8 cellular contexts compared by ENCODE assay signal in the genomic region with DNA sequence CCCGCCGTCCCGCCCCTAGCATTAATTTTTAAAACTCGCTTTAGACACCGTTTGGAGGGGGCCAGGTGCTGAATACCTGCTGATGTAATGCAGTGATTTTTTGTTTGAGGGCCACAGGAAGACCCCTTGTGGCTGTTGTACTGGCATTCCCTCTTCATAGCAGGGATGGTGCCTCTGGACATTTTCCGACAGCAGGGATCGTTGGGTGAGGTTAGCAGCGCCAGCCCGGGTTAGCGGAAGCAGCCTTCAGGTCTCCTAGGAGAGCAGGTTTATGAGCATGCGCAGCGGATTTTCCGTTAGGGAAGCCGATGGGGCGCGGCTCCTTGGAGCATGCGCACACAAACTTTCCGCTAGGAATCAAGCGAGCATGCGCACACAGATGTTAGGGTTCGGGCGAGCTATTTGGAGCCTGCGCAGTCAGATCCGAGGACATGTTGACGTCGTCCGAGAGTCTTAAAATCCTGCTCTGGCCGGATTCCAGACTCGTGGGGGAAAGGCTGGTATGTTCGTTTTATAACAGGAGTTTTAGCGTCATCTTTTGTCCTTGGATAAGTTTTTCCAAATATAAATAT. TPM values are rescaled to one million over a fixed set of nuclear protein-coding genes. Genes with fewer than 3 reads are reported as not detected.
DNase-seq lines count a peak whose midpoint lies in the region; ATAC-seq and TF ChIP-seq lines count a peak whose summit lies in the region.

No MANE protein-coding gene starts in this region.

- peaks cover 9% of the 10 kb centered on the region for H3K36me3 ChIP-seq in CD4-positive, alpha-beta memory T cell (ENCODE audit: insufficient read depth, low read length)

- CTCF ChIA-PET in CD4-positive, alpha-beta memory T cell (lab: Charles Lee; ENCODE audit: partially characterized antibody): interaction anchor here (1.5 to 2.4 kb wide), 2 partner anchors 9 to 33 kb away, joined by 5 to 8 read pairs; no protein-coding TSS in a partner anchor

- H3K4me3 Mint-ChIP-seq in CD4-positive, alpha-beta memory T cell: peak overlapping the region; percentile 91 to 97 (median 95)
- peak overlapping the region; percentile 88 for H3K4me3 Mint-ChIP-seq in neural crest cell
- peak overlapping the region; percentile 94 to 95 for H3K4me3 Mint-ChIP-seq in stimulated activated naive CD8-positive, alpha-beta T cell treated with anti-CD3 and anti-CD28 coated beads, Interleukin-15, amount 100 ng/mL, for 72 hours

- peak; percentile 28 for TF ChIP-seq CTCF in neural crest cell (conservative IDR thresholded peaks at IDR 0.05)

- H3K27ac ChIP-seq in CD4-positive, alpha-beta memory T cell (ENCODE audit: low read depth, low read length): peak overlapping the region; percentile 55

- peak; percentile 93 for TF ChIP-seq POLR2A in Raji (IDR thresholded peaks at IDR 0.05; ENCODE audit: insufficient read depth, low read depth, low read length)

- peaks cover 0 to 4% (median 0%) of the 10 kb centered on the region in 8 donors for H3K9me3 Mint-ChIP-seq in CD4-positive, alpha-beta memory T cell
- H3K9me3 Mint-ChIP-seq in neural crest cell: peaks cover 4% of the 10 kb centered on the region
- no peaks in the 10 kb centered on the region for H3K9me3 Mint-ChIP-seq in stimulated activated naive CD8-positive, alpha-beta T cell treated with anti-CD3 and anti-CD28 coated beads, Interleukin-15, amount 100 ng/mL, for 72 hours

- H3K27ac Mint-ChIP-seq in CD4-positive, alpha-beta memory T cell: peak overlapping the region; percentile 86 to 98 (median 97)
- H3K27ac Mint-ChIP-seq in neural crest cell (ENCODE audit: unreplicated experiment): peak overlapping the region; percentile 93
- H3K27ac Mint-ChIP-seq in stimulated activated naive CD8-positive, alpha-beta T cell treated with anti-CD3 and anti-CD28 coated beads, Interleukin-15, amount 100 ng/mL, for 72 hours: peak overlapping the region; percentile 99

- peak; percentile 84 for ATAC-seq in GM19468 (IDR thresholded peaks at IDR 0.05; ENCODE audit: extremely low read depth, unreplicated experiment)
- ATAC-seq in stimulated activated naive CD8-positive, alpha-beta T cell treated with anti-CD3 and anti-CD28 coated beads, Interleukin-15, amount 100 ng/mL, for 72 hours: peak; percentile 98

- H3K9me3 ChIP-seq in CD4-positive, alpha-beta memory T cell (ENCODE audit: control insufficient read depth in 1 of 2, low read length in 2 of 2): no peaks in the 10 kb centered on the region

- H3K4me3 ChIP-seq in CD4-positive, alpha-beta memory T cell (ENCODE audit: low read length in 2 of 2): peak overlapping the region; percentile 85 to 90

- no peaks in the 10 kb centered on the region for H3K27me3 Mint-ChIP-seq in CD4-positive, alpha-beta memory T cell
- no peaks in the 10 kb centered on the region for H3K27me3 Mint-ChIP-seq in neural crest cell (ENCODE audit: low read depth)
- H3K27me3 Mint-ChIP-seq in stimulated activated naive CD8-positive, alpha-beta T cell treated with anti-CD3 and anti-CD28 coated beads, Interleukin-15, amount 100 ng/mL, for 72 hours: no peaks in the 10 kb centered on the region

- DNase-seq in CD4-positive, alpha-beta memory T cell: peak; percentile 88 to 90 (median 90)
- DNase-seq in HS-5 (ENCODE audit: low read depth) (peak; percentile 95), foreskin melanocyte (peak; percentile 93), neural crest cell (ENCODE audit: low read depth, low spot score) (peak; percentile 96)
- peak; percentile 92 for DNase-seq in activated naive CD4-positive, alpha-beta T cell treated with Interleukin-2 at 50 U/mL for 16 hours
- DNase-seq in stimulated activated naive CD8-positive, alpha-beta T cell treated with anti-CD3 and anti-CD28 coated beads, Interleukin-15, amount 100 ng/mL, for 72 hours: peak; percentile 88 to 95

- peaks cover 6 to 11% (median 9%) of the 10 kb centered on the region in 4 donors for H3K4me1 Mint-ChIP-seq in CD4-positive, alpha-beta memory T cell
- H3K4me1 Mint-ChIP-seq in neural crest cell: peaks cover 6% of the 10 kb centered on the region
- H3K4me1 Mint-ChIP-seq in stimulated activated naive CD8-positive, alpha-beta T cell treated with anti-CD3 and anti-CD28 coated beads, Interleukin-15, amount 100 ng/mL, for 72 hours: peaks cover 14% of the 10 kb centered on the region

- H3K27me3 ChIP-seq in CD4-positive, alpha-beta memory T cell (ENCODE audit: insufficient read depth, low read length): no peaks in the 10 kb centered on the region

- intact Hi-C loops in CD4-positive, alpha-beta memory T cell (cut with micrococcal nuclease): loop anchor here (1.0 to 10.0 kb wide), 4 partner anchors 33 to 337 kb away; a partner anchor contains a TSS

- H3K36me3 Mint-ChIP-seq in CD4-positive, alpha-beta memory T cell: peaks cover 15 to 19% of the 10 kb centered on the region in 2 donors
- H3K36me3 Mint-ChIP-seq in neural crest cell (ENCODE audit: low read depth): peaks cover 11% of the 10 kb centered on the region

- POLR2A ChIA-PET in CD4-positive, alpha-beta memory T cell (lab: Charles Lee; ENCODE audit: partially characterized antibody): interaction anchor here (0.9 to 4.2 kb wide), 7 partner anchors 8 to 392 kb away, joined by 3 to 67 read pairs (median 4); a partner anchor contains a TSS

- peaks cover 10% of the 10 kb centered on the region for H3K4me1 ChIP-seq in CD4-positive, alpha-beta memory T cell (ENCODE audit: insufficient read depth, low read length)

RNA-seq across cellular contexts. Expression of a gene that starts 17.2 kb away (rescaled TPM):
- 10 to 100 TPM; 18.3 to 19.3 TPM for total RNA-seq in CD4-positive, alpha-beta memory T cell
- polyA plus RNA-seq in CD4-positive, alpha-beta memory T cell: 10 to 100 TPM; 36.7 to 38.1 TPM
- 9.0 and 10.0 TPM in 2 replicates for total RNA-seq in neural crest cell

Comparison
In these comparisons a context has a peak if more than half of its experiments do, and no peak if none do; other contexts are left out.
1. Peak in every context shown above with its lines: DNase-seq, ATAC-seq, H3K4me3 ChIP-seq and H3K27ac ChIP-seq.